Comparison of ENCODE assay signal across 24 cellular contexts in genomic region chr3:57141719-57142118, GRCh38. TPM values are rescaled to one million over a fixed set of nuclear protein-coding genes. Genes with fewer than 3 reads are reported as not detected.
DNase-seq lines count a peak whose midpoint lies in the region; ATAC-seq and TF ChIP-seq lines count a peak whose summit lies in the region.
"Had no signal": no experiment of that assay in that cellular context is flagged by ENCODE, and none has a peak within 500 bp of the region (broad histone marks: within the 10 kb centered on the region; RNA-seq: fewer than 3 reads in every experiment).

No MANE protein-coding gene starts in this region.

- CTCF ChIA-PET in PC-3 (lab: Charles Lee), result interaction anchor here (0.6 kb wide), 1 partner anchor 147 kb away, joined by 3 read pairs; no protein-coding TSS in a partner anchor

- no peak overlapping the region for H3K9ac ChIP-seq in PC-3 (ENCODE audit: low read length)
- H3K9ac ChIP-seq in neural progenitor cell, result no peak overlapping the region

- H3K9me3 Mint-ChIP-seq in neural progenitor cell, result no peaks in the 10 kb centered on the region
- H3K9me3 Mint-ChIP-seq: CD8-positive, alpha-beta memory T cell; H9; memory B cell had no signal

- no peak overlapping the region for H2AFZ ChIP-seq in PC-3 (ENCODE audit: low read length)
- H2AFZ ChIP-seq in neural progenitor cell (replicated peaks), result no peak overlapping the region

- H3K27me3 ChIP-seq in PC-3 (ENCODE audit: low read length), result no peaks in the 10 kb centered on the region
- H3K27me3 ChIP-seq in neural progenitor cell, result peaks cover 14% of the 10 kb centered on the region
- H3K27me3 ChIP-seq: adrenal gland, heart left ventricle, tibial artery had no signal

- H3F3A ChIP-seq in PC-3 (ENCODE audit: low read length, unreplicated experiment), result no peaks in the 10 kb centered on the region
- peaks cover 4% of the 10 kb centered on the region for H3F3A ChIP-seq in neural progenitor cell (ENCODE audit: low read depth)

- H3K9me3 ChIP-seq in PC-3 (ENCODE audit: low read length), result no peaks in the 10 kb centered on the region
- H3K9me3 ChIP-seq in neural progenitor cell (ENCODE audit: low read depth), result no peaks in the 10 kb centered on the region
- H3K9me3 ChIP-seq: adrenal gland, heart left ventricle, tibial artery had no signal

- peaks cover 62% of the 10 kb centered on the region for H3K4me1 Mint-ChIP-seq in neural progenitor cell
- H3K4me1 Mint-ChIP-seq: activated CD4-positive, alpha-beta T cell treated with anti-CD3 and anti-CD28 coated beads for 36 hours; CD8-positive, alpha-beta memory T cell; memory B cell had no signal

- H4K20me1 ChIP-seq in PC-3 (ENCODE audit: low read length) (no peaks in the 10 kb centered on the region), neural progenitor cell (ENCODE audit: low read depth) (peaks cover 9% of the 10 kb centered on the region)

- DNase-seq in PC-3, result no peak
- peak; percentile 22 for DNase-seq in coronary artery (ENCODE audit: low spot score)
- no peak for DNase-seq in neural progenitor cell (ENCODE audit: low spot score)
- DNase-seq in stimulated activated CD4-positive, alpha-beta T cell treated with anti-CD3 and anti-CD28 coated beads, Interleukin-4, amount 100 ng/mL, for 4 hours, result no peak
- DNase-seq in NCI-H774 (lab: John Stamatoyannopoulos, UW), result no peak
- DNase-seq in substantia nigra (lab: John Stamatoyannopoulos, UW), result no peak
- no peak for DNase-seq in NCI-H146 (lab: John Stamatoyannopoulos, UW)
- DNase-seq: activated CD4-positive, alpha-beta T cell treated with anti-CD3 and anti-CD28 coated beads for 36 hours; activated CD8-positive, alpha-beta memory T cell treated with anti-CD3 and anti-CD28 coated beads, Interleukin-2, amount 50 U/mL, for 4 hours; activated effector memory CD4-positive, alpha-beta T cell treated with anti-CD3 and anti-CD28 coated beads, Interleukin-2, amount 50 U/mL, for 16 hours; CD8-positive, alpha-beta memory T cell; cerebellar nuclear complex; DMS79; effector memory CD4-positive, alpha-beta T cell; heart left ventricle; IMR-90; NCI-H526; retina; T-helper 9 cell had no signal

- H3K27ac ChIP-seq in C4-2B (no peak overlapping the region), PC-3 (ENCODE audit: low read length) (no peak overlapping the region), coronary artery (no peak overlapping the region), neural progenitor cell (no peak overlapping the region), substantia nigra (ENCODE audit: low read depth, low read length, poor library complexity, severe bottlenecking) (no peak overlapping the region)
- H3K27ac ChIP-seq: adrenal gland, tibial artery had no signal

- TF ChIP-seq CTCF in C4-2B (conservative IDR thresholded peaks at IDR 0.05) (peak; percentile 19; the same call in 1 of the 2 replicates), PC-3 (conservative IDR thresholded peaks at IDR 0.05; ENCODE audit: low read depth, low read length) (0 out of 2 replicates have a peak, but pooled peaks have one; percentile 9), coronary artery (IDR thresholded peaks at IDR 0.05) (no peak), neural progenitor cell (IDR thresholded peaks at IDR 0.05) (peak; percentile 12)

- peaks cover 33% of the 10 kb centered on the region for H3K36me3 Mint-ChIP-seq in neural progenitor cell
- H3K36me3 Mint-ChIP-seq: CD8-positive, alpha-beta memory T cell; memory B cell had no signal

- H3K36me3 ChIP-seq in PC-3 (ENCODE audit: low read depth, low read length) (no peaks in the 10 kb centered on the region), neural progenitor cell (no peaks in the 10 kb centered on the region)
- H3K36me3 ChIP-seq: adrenal gland, heart left ventricle, tibial artery had no signal

- H3K79me2 ChIP-seq in PC-3 (ENCODE audit: low read length) (no peaks in the 10 kb centered on the region), neural progenitor cell (ENCODE audit: low read depth) (peaks cover 29% of the 10 kb centered on the region)

- no TSS peak for BruUV-seq in PC-3 (replicated peaks; lab: Mats Ljungman, UMichigan)

- H3K4me3 ChIP-seq in PC-3 (ENCODE audit: low read length) (no peak overlapping the region), coronary artery (no peak overlapping the region), neural progenitor cell (no peak overlapping the region)
- H3K4me3 ChIP-seq: adrenal gland, heart left ventricle, tibial artery had no signal

- H3K4me3 Mint-ChIP-seq in neural progenitor cell, result no peak overlapping the region
- H3K4me3 Mint-ChIP-seq: activated CD4-positive, alpha-beta T cell treated with anti-CD3 and anti-CD28 coated beads for 36 hours; CD8-positive, alpha-beta memory T cell; memory B cell had no signal

- POLR2A ChIA-PET in PC-3 (lab: Charles Lee; ENCODE audit: unreplicated experiment), result no interaction called here

- H3K27me3 Mint-ChIP-seq in neural progenitor cell (ENCODE audit: insufficient read depth, low read depth), result peaks cover 3% of the 10 kb centered on the region

- no peak for ATAC-seq in PC-3
- ATAC-seq: activated CD4-positive, alpha-beta T cell treated with anti-CD3 and anti-CD28 coated beads for 36 hours; heart left ventricle had no signal

- H3K27ac Mint-ChIP-seq in neural progenitor cell, result peak overlapping the region; percentile 58
- H3K27ac Mint-ChIP-seq: activated CD4-positive, alpha-beta T cell treated with anti-CD3 and anti-CD28 coated beads for 36 hours; CD8-positive, alpha-beta memory T cell; memory B cell had no signal

- H3K4me2 ChIP-seq in PC-3 (ENCODE audit: low read length) (no peak overlapping the region), neural progenitor cell (peak overlapping the region; percentile 46)

- no peaks in the 10 kb centered on the region for H3K4me1 ChIP-seq in PC-3 (ENCODE audit: insufficient read depth, low read length)
- H3K4me1 ChIP-seq in neural progenitor cell, result peaks cover 24% of the 10 kb centered on the region
- H3K4me1 ChIP-seq: tibial artery had no signal

- no peaks in the 10 kb centered on the region for H3K9me2 ChIP-seq in PC-3 (replicated peaks; ENCODE audit: low read length)

- intact Hi-C loops in PC-3 (cut with micrococcal nuclease), result no loop called here

RNA-seq across cellular contexts. Expression of gene IL17RD, which starts 23.4 kb away (rescaled TPM):
- total RNA-seq in PC-3 (2014; rRNA removed) (3.1 and 3.7 TPM in 2 replicates), neural progenitor cell (ENCODE audit: low replicate concordance) (26.1 and 33.6 TPM in 2 replicates)

RNA-seq across cellular contexts. Expression of gene HESX1, which starts 58.1 kb away (rescaled TPM):
- total RNA-seq in PC-3 (2014; rRNA removed), result 3.9 TPM in 1 of 2 replicates, not detected in the other
- 42.1 and 50.6 TPM in 2 replicates for total RNA-seq in neural progenitor cell (ENCODE audit: low replicate concordance)
